Comparison of ENCODE assay signal across 28 cellular contexts in genomic region chr20:5364136-5364821, GRCh38. TPM values are rescaled to one million over a fixed set of nuclear protein-coding genes. Genes with fewer than 3 reads are reported as not detected.
DNase-seq lines count a peak whose midpoint lies in the region; ATAC-seq and TF ChIP-seq lines count a peak whose summit lies in the region.
"Had no signal": no experiment of that assay in that cellular context is flagged by ENCODE, and none has a peak within 500 bp of the region (broad histone marks: within the 10 kb centered on the region; RNA-seq: fewer than 3 reads in every experiment).

No MANE protein-coding gene starts in this region.

- TF ChIP-seq CTCF in choroid plexus epithelial cell (conservative IDR thresholded peaks at IDR 0.05; ENCODE audit: low read depth, low read length) (no peak), smooth muscle cell (IDR thresholded peaks at IDR 0.05; ENCODE audit: borderline replicate concordance, insufficient read depth, poor library complexity, severe bottlenecking) (no peak), psoas muscle (IDR thresholded peaks at IDR 0.05) (no peak)

- H3K27ac ChIP-seq in smooth muscle cell (ENCODE audit: low read depth) (peak overlapping the region; percentile 92), psoas muscle (no peak overlapping the region)
- H3K27ac ChIP-seq: C4-2B, coronary artery, Peyer's patch, uterus had no signal

- intact Hi-C loops in activated CD4-positive, alpha-beta T cell treated with anti-CD3 and anti-CD28 coated beads, Interleukin-2, amount 10 ng/mL, durations not matched to agents 24 days and 14 days (cut with micrococcal nuclease), result no loop called here
- intact Hi-C loops in psoas muscle (cut with DNase I), result no loop called here

- H3K36me3 Mint-ChIP-seq in activated CD4-positive, alpha-beta T cell treated with anti-CD3 and anti-CD28 coated beads, Interleukin-2, amount 10 ng/mL, durations not matched to agents 24 days and 14 days (ENCODE audit: low read depth), result no peaks in the 10 kb centered on the region
- H3K36me3 Mint-ChIP-seq in naive thymus-derived CD8-positive, alpha-beta T cell, result peaks cover 0 to 25% (median 11%) of the 10 kb centered on the region in 3 donors
- H3K36me3 Mint-ChIP-seq: brain had no signal

- H3K4me3 Mint-ChIP-seq in activated CD4-positive, alpha-beta T cell treated with anti-CD3 and anti-CD28 coated beads, Interleukin-2, amount 10 ng/mL, durations not matched to agents 24 days and 14 days, result no peak overlapping the region
- no peak overlapping the region for H3K4me3 Mint-ChIP-seq in naive thymus-derived CD8-positive, alpha-beta T cell
- H3K4me3 Mint-ChIP-seq: activated naive CD8-positive, alpha-beta T cell treated with anti-CD3 and anti-CD28 coated beads for 36 hours; brain had no signal

- POLR2A ChIA-PET in naive thymus-derived CD8-positive, alpha-beta T cell (lab: Charles Lee), result no interaction called here

- H3K4me3 ChIP-seq in choroid plexus epithelial cell (ENCODE audit: low read depth, low read length), result no peak overlapping the region
- no peak overlapping the region for H3K4me3 ChIP-seq in smooth muscle cell
- H3K4me3 ChIP-seq in psoas muscle, result no peak overlapping the region
- H3K4me3 ChIP-seq: coronary artery, Peyer's patch, uterus had no signal

- peak overlapping the region; percentile 40 for H3K4me2 ChIP-seq in smooth muscle cell
- H3K4me2 ChIP-seq: SK-N-SH had no signal

- no peak overlapping the region for H3K9ac ChIP-seq in smooth muscle cell (ENCODE audit: low read depth)
- H3K9ac ChIP-seq: SK-N-SH had no signal

- no peaks in the 10 kb centered on the region for H3F3A ChIP-seq in smooth muscle cell (ENCODE audit: low read depth)

- no peaks in the 10 kb centered on the region for H3K27me3 ChIP-seq in smooth muscle cell (ENCODE audit: low read depth)
- no peaks in the 10 kb centered on the region for H3K27me3 ChIP-seq in psoas muscle (ENCODE audit: insufficient read depth in 3 of 3, low read length in 2 of 3)
- H3K27me3 ChIP-seq: Peyer's patch, uterus had no signal

- WGBS in smooth muscle cell (ENCODE audit: low lambda C conversion rate), result 59% methylated on average over 4 of the region's 4 CpGs
- 68 to 76% (median 73%) methylated on average over 4 of the region's 4 CpGs for WGBS in psoas muscle, 3 donors

- DNase-seq in activated CD4-positive, alpha-beta T cell treated with anti-CD3 and anti-CD28 coated beads, Interleukin-2, amount 10 ng/mL, durations not matched to agents 24 days and 14 days, result peak; percentile 27
- DNase-seq in activated CD4-positive, alpha-beta T cell treated with anti-CD3 and anti-CD28 coated beads, Interleukin-2, amount 50 U/mL, for 48 hours, result no peak
- DNase-seq in NOMO-1 treated with DMSO at 0.1 percent for 48 hours (lab: John Stamatoyannopoulos, UW; ENCODE audit: unreplicated experiment) (peak; percentile 30), choroid plexus epithelial cell (ENCODE audit: low read depth) (peak; percentile 40), smooth muscle cell (lab: John Stamatoyannopoulos, UW; ENCODE audit: unreplicated experiment) (no peak), psoas muscle (no peak)
- DNase-seq in naive thymus-derived CD8-positive, alpha-beta T cell, result no peak
- DNase-seq in effector CD4-positive, alpha-beta T cell, result no peak
- DNase-seq: activated CD4-positive, CD25-positive, alpha-beta regulatory T cell treated with anti-CD3 and anti-CD28 coated beads, Interleukin-2, amount 50 U/mL, for 72 hours; activated naive CD8-positive, alpha-beta T cell treated with anti-CD3 and anti-CD28 coated beads for 36 hours; DMS153; KG1; left cardiac atrium; NCI-H1417 treated with DMSO at 0.1 percent for 48 hours; Peyer's patch; SK-N-SH; small intestine; stimulated activated CD4-positive, alpha-beta T cell treated with anti-CD3 and anti-CD28 coated beads, Interleukin-4, amount 100 ng/mL, for 24 hours; uterus had no signal

- H3K4me1 ChIP-seq in smooth muscle cell (ENCODE audit: low read depth), result no peaks in the 10 kb centered on the region
- no peaks in the 10 kb centered on the region for H3K4me1 ChIP-seq in psoas muscle
- H3K4me1 ChIP-seq: Peyer's patch, uterus had no signal

- peaks cover 13% of the 10 kb centered on the region for H3K9me3 Mint-ChIP-seq in activated CD4-positive, alpha-beta T cell treated with anti-CD3 and anti-CD28 coated beads, Interleukin-2, amount 10 ng/mL, durations not matched to agents 24 days and 14 days
- peaks cover 6 to 55% (median 19%) of the 10 kb centered on the region in 9 donors for H3K9me3 Mint-ChIP-seq in naive thymus-derived CD8-positive, alpha-beta T cell

- no peak overlapping the region for H2AFZ ChIP-seq in smooth muscle cell (ENCODE audit: low read depth)

- no peak overlapping the region for H3K27ac Mint-ChIP-seq in activated CD4-positive, alpha-beta T cell treated with anti-CD3 and anti-CD28 coated beads, Interleukin-2, amount 10 ng/mL, durations not matched to agents 24 days and 14 days
- H3K27ac Mint-ChIP-seq in naive thymus-derived CD8-positive, alpha-beta T cell, result no peak overlapping the region
- H3K27ac Mint-ChIP-seq: activated naive CD8-positive, alpha-beta T cell treated with anti-CD3 and anti-CD28 coated beads for 36 hours; brain had no signal

- H3K9me3 ChIP-seq in smooth muscle cell (replicated peaks; ENCODE audit: low read depth) (no peaks in the 10 kb centered on the region), psoas muscle (no peaks in the 10 kb centered on the region)
- H3K9me3 ChIP-seq: Peyer's patch, SK-N-SH, uterus had no signal

- no peaks in the 10 kb centered on the region for H3K36me3 ChIP-seq in smooth muscle cell (ENCODE audit: low read depth)
- no peaks in the 10 kb centered on the region for H3K36me3 ChIP-seq in psoas muscle (ENCODE audit: insufficient read depth in 1 of 2, low read depth in 1 of 2)
- H3K36me3 ChIP-seq: Peyer's patch, uterus had no signal

- H4K20me1 ChIP-seq in smooth muscle cell (ENCODE audit: low read depth), result no peaks in the 10 kb centered on the region

- H3K4me1 Mint-ChIP-seq in activated CD4-positive, alpha-beta T cell treated with anti-CD3 and anti-CD28 coated beads, Interleukin-2, amount 10 ng/mL, durations not matched to agents 24 days and 14 days, result peaks cover 2% of the 10 kb centered on the region
- H3K4me1 Mint-ChIP-seq in naive thymus-derived CD8-positive, alpha-beta T cell, result no peaks in the 10 kb centered on the region
- H3K4me1 Mint-ChIP-seq: brain had no signal

- H3K79me2 ChIP-seq in smooth muscle cell (ENCODE audit: low read depth), result no peaks in the 10 kb centered on the region

- ATAC-seq in psoas muscle, result no peak
- no peak for ATAC-seq in naive thymus-derived CD8-positive, alpha-beta T cell
- ATAC-seq: left cardiac atrium had no signal

- H3K27me3 Mint-ChIP-seq in activated CD4-positive, alpha-beta T cell treated with anti-CD3 and anti-CD28 coated beads, Interleukin-2, amount 10 ng/mL, durations not matched to agents 24 days and 14 days, result peaks cover 2% of the 10 kb centered on the region
- H3K27me3 Mint-ChIP-seq in naive thymus-derived CD8-positive, alpha-beta T cell, result peaks cover 15 to 43% (median 26%) of the 10 kb centered on the region in 5 donors

RNA-seq across cellular contexts. Expression of gene PROKR2, which starts 47.5 kb away (rescaled TPM):
- total RNA-seq in activated CD4-positive, alpha-beta T cell treated with anti-CD3 and anti-CD28 coated beads, Interleukin-2, amount 10 ng/mL, durations not matched to agents 24 days and 14 days, result not detected in 2 replicates
- total RNA-seq in smooth muscle cell (not detected in 2 replicates), psoas muscle (not detected)
- polyA plus RNA-seq in smooth muscle cell (not detected in 2 replicates), psoas muscle (not detected)
- total RNA-seq in naive thymus-derived CD8-positive, alpha-beta T cell, result not detected
- not detected for polyA plus RNA-seq in naive thymus-derived CD8-positive, alpha-beta T cell
- total RNA-seq: A673; activated naive CD8-positive, alpha-beta T cell treated with anti-CD3 and anti-CD28 coated beads for 36 hours; endothelial cell of umbilical vein; fibroblast of villous mesenchyme; left cardiac atrium; mesenteric fat pad; Peyer's patch; posterior vena cava had no signal
- polyA plus RNA-seq: endothelial cell of umbilical vein, neural cell, small intestine had no signal

Comparison
In these comparisons a context has a peak if more than half of its experiments do, and no peak if none do; other contexts are left out.
1. DNase-seq: peak in activated CD4-positive, alpha-beta T cell treated with anti-CD3 and anti-CD28 coated beads, Interleukin-2, amount 10 ng/mL, durations not matched to agents 24 days and 14 days (single experiment), NOMO-1 treated with DMSO at 0.1 percent for 48 hours (single experiment) and choroid plexus epithelial cell (single experiment); none in activated CD4-positive, alpha-beta T cell treated with anti-CD3 and anti-CD28 coated beads, Interleukin-2, amount 50 U/mL, for 48 hours (0 of 2), smooth muscle cell (single experiment), psoas muscle (0 of 2), naive thymus-derived CD8-positive, alpha-beta T cell (0 of 10) and effector CD4-positive, alpha-beta T cell (single experiment).